Comparison of ENCODE assay signal across 1 cellular context in genomic region chr21:43938751-43939442, GRCh38.
A peak's percentile ranks its signal among the peaks of the same experiment; 100 is the strongest.
TF ChIP-seq lines count a peak whose summit lies in the region.

No MANE protein-coding gene starts in this region.

TF ChIP-seq in K562, 482 proteins besides CTCF, POLR2A, EP300 and RAD21 (continued from another document and continues in another):
- TF ChIP-seq TFE3 (CRISPR knock-in tag; IDR thresholded peaks at IDR 0.05), result peak; percentile 39; the same call in 1 of the 2 replicates
- TF ChIP-seq USF2 (CRISPR knock-in tag; IDR thresholded peaks at IDR 0.05), result peak; percentile 79
- TF ChIP-seq JUN (IDR thresholded peaks at IDR 0.05; ENCODE audit: borderline replicate concordance, low read depth, low read length), result peak; percentile 71
- TF ChIP-seq JUN (CRISPR knock-in tag; IDR thresholded peaks at IDR 0.05; ENCODE audit: borderline replicate concordance), result no peak
- TF ChIP-seq TARDBP (IDR thresholded peaks at IDR 0.05), result peak; percentile 91
- TF ChIP-seq CBX8 (IDR thresholded peaks at IDR 0.05; ENCODE audit: borderline replicate concordance, extremely low read depth, low read depth, low read length, poor library complexity, severe bottlenecking), result no peak
- TF ChIP-seq NR4A1 (CRISPR knock-in tag; IDR thresholded peaks at IDR 0.05), result peak; percentile 33; the same call in 1 of the 2 replicates
- no peak; the same call in 1 of the 2 replicates for TF ChIP-seq NR4A1 (tag; IDR thresholded peaks at IDR 0.05)
- TF ChIP-seq GABPB1 (CRISPR knock-in tag; IDR thresholded peaks at IDR 0.05), result no peak; the same call in 1 of the 2 replicates
- no peak for TF ChIP-seq CEBPB (tag; IDR thresholded peaks at IDR 0.05)
- TF ChIP-seq TEAD4 (IDR thresholded peaks at IDR 0.05; ENCODE audit: low read length), result peak; percentile 43
- no peak for TF ChIP-seq TEAD4 (CRISPR knock-in tag; IDR thresholded peaks at IDR 0.05; ENCODE audit: borderline replicate concordance)
- peak; percentile 65 for TF ChIP-seq CREB1 (IDR thresholded peaks at IDR 0.05)
- TF ChIP-seq CREB1 (CRISPR knock-in tag; IDR thresholded peaks at IDR 0.05), result no peak
- TF ChIP-seq, protein P1, sequence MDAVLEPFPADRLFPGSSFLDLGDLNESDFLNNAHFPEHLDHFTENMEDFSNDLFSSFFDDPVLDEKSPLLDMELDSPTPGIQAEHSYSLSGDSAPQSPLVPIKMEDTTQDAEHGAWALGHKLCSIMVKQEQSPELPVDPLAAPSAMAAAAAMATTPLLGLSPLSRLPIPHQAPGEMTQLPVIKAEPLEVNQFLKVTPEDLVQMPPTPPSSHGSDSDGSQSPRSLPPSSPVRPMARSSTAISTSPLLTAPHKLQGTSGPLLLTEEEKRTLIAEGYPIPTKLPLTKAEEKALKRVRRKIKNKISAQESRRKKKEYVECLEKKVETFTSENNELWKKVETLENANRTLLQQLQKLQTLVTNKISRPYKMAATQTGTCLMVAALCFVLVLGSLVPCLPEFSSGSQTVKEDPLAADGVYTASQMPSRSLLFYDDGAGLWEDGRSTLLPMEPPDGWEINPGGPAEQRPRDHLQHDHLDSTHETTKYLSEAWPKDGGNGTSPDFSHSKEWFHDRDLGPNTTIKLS (IDR thresholded peaks at IDR 0.05; ENCODE audit: borderline replicate concordance, low read depth), result no peak; the same call in 1 of the 2 replicates
- no peak for TF ChIP-seq TRIM25 (IDR thresholded peaks at IDR 0.05; ENCODE audit: borderline replicate concordance)
- no peak for TF ChIP-seq ZNF217 (CRISPR knock-in tag; IDR thresholded peaks at IDR 0.05)
- TF ChIP-seq E2F3 (CRISPR knock-in tag; IDR thresholded peaks at IDR 0.05), result no peak
- no peak for TF ChIP-seq NELFE (IDR thresholded peaks at IDR 0.05; ENCODE audit: insufficient read depth, insufficient read length)
- TF ChIP-seq MCM3 (IDR thresholded peaks at IDR 0.05), result no peak
- peak; percentile 92 for TF ChIP-seq GATAD2B (IDR thresholded peaks at IDR 0.05; ENCODE audit: borderline replicate concordance)
- peak; percentile 20; the same call in 1 of the 2 replicates for TF ChIP-seq FOXJ2 (tag; IDR thresholded peaks at IDR 0.05)
- TF ChIP-seq U2AF2 (optimal IDR thresholded peaks at IDR 0.05; ENCODE audit: low read depth, low read length), result no peak
- TF ChIP-seq OTX1 (CRISPR knock-in tag; IDR thresholded peaks at IDR 0.05), result peak; percentile 58; the same call in 1 of the 2 replicates
- TF ChIP-seq CBFA2T3 (IDR thresholded peaks at IDR 0.05), result peak; percentile 49; the same call in 1 of the 2 replicates
- no peak for TF ChIP-seq KLF6 (CRISPR knock-in tag; IDR thresholded peaks at IDR 0.05; ENCODE audit: borderline replicate concordance)
- TF ChIP-seq ZNF583 (CRISPR knock-in tag; IDR thresholded peaks at IDR 0.05), result no peak
- TF ChIP-seq HDAC2 (IDR thresholded peaks at IDR 0.05), result peak; percentile 89; the same call in 1 of the 2 replicates
- peak; percentile 79; the same call in 1 of the 2 replicates for TF ChIP-seq C11orf30 (IDR thresholded peaks at IDR 0.05; ENCODE audit: low read depth)
- peak; percentile 80 for TF ChIP-seq ETV1 (tag; conservative IDR thresholded peaks at IDR 0.05; ENCODE audit: low read depth)
- peak; percentile 83 for TF ChIP-seq NR2C2 (CRISPR knock-in tag; IDR thresholded peaks at IDR 0.05)
- TF ChIP-seq NR2C2 (tag; IDR thresholded peaks at IDR 0.05), result peak; percentile 89
- TF ChIP-seq HNRNPK (IDR thresholded peaks at IDR 0.05; ENCODE audit: low read depth, low read length, poor library complexity, severe bottlenecking), result no peak
- peak; percentile 44; the same call in 1 of the 2 replicates for TF ChIP-seq CHAMP1 (IDR thresholded peaks at IDR 0.05)
- TF ChIP-seq ZNF699 (CRISPR knock-in tag; IDR thresholded peaks at IDR 0.05; ENCODE audit: insufficient replicate concordance), result no peak
- no peak for TF ChIP-seq ZC3H8 (IDR thresholded peaks at IDR 0.05)
- peak in 1 of 2 experiments; percentile 80; a peak in 1 of 4 replicates for TF ChIP-seq NONO (IDR thresholded peaks at IDR 0.05; ENCODE audit: low read depth in 2 of 2, low read length in 1 of 2)
- TF ChIP-seq VEZF1 (CRISPR knock-in tag; IDR thresholded peaks at IDR 0.05), result peak; percentile 78
- no peak for TF ChIP-seq JUNB (CRISPR knock-in tag; conservative IDR thresholded peaks at IDR 0.05)
- TF ChIP-seq STAT5B (CRISPR knock-in tag; IDR thresholded peaks at IDR 0.05), result no peak
- TF ChIP-seq, protein P2, sequence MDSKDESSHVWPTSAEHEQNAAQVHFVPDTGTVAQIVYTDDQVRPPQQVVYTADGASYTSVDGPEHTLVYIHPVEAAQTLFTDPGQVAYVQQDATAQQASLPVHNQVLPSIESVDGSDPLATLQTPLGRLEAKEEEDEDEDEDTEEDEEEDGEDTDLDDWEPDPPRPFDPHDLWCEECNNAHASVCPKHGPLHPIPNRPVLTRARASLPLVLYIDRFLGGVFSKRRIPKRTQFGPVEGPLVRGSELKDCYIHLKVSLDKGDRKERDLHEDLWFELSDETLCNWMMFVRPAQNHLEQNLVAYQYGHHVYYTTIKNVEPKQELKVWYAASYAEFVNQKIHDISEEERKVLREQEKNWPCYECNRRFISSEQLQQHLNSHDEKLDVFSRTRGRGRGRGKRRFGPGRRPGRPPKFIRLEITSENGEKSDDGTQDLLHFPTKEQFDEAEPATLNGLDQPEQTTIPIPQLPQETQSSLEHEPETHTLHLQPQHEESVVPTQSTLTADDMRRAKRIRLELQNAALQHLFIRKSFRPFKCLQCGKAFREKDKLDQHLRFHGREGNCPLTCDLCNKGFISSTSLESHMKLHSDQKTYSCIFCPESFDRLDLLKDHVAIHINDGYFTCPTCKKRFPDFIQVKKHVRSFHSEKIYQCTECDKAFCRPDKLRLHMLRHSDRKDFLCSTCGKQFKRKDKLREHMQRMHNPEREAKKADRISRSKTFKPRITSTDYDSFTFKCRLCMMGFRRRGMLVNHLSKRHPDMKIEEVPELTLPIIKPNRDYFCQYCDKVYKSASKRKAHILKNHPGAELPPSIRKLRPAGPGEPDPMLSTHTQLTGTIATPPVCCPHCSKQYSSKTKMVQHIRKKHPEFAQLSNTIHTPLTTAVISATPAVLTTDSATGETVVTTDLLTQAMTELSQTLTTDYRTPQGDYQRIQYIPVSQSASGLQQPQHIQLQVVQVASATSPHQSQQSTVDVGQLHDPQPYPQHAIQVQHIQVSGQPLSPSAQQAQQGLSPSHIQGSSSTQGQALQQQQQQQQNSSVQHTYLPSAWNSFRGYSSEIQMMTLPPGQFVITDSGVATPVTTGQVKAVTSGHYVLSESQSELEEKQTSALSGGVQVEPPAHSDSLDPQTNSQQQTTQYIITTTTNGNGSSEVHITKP (IDR thresholded peaks at IDR 0.05; ENCODE audit: partially characterized antibody), result peak; percentile 9
